ENCODE assay signal across 30 cellular contexts in the genomic region with DNA sequence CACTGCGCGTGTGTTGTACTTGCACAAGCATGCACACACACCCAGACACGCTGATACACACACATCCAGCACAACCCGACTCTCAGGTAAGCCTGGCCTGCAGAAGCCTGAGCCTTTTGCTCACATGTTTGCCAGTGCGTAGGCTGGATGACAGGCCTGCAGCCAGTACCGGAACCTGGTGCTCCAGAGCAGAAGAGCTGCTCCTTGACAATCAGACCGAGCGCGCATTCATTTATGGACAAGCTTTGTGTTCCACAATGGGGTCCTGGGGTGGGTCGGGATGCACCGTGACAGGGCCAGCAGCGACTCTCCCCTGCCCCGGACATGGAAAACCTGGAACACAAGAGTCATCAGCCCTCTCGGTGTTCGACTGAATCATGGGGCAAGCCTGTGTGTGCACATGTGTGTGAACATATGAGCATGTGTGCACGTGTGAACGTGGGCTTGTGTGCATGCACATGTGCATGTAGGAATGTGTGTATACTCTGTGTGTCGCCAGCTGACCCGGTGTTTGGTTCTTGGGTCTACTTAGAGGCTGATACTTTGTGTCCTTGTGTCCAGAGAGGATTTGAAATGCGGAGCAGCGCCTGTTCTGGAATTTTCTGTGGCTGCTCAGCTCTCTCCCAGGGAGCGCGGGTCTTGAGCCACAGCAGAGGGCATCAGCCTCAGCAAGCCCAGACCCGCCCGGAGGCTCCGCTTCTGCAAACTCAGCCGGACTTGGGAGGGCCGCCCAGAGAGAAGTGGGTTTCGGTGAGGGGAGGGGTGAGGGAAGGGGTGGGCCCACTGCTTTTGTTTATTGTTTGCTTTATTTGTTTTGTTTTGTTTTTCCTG. TPM values are rescaled to one million over a fixed set of nuclear protein-coding genes. Genes with fewer than 3 reads are reported as not detected.
DNase-seq lines count a peak whose midpoint lies in the region; ATAC-seq and TF ChIP-seq lines count a peak whose summit lies in the region.
"Had no signal": no experiment of that assay in that cellular context is flagged by ENCODE, and none has a peak within 500 bp of the region (broad histone marks: within the 10 kb centered on the region; RNA-seq: fewer than 3 reads in every experiment).

No MANE protein-coding gene starts in this region.

- CTCF ChIA-PET in WTC11 (lab: Charles Lee) = interaction anchor here (1.4 kb wide), 1 partner anchor 24 kb away, joined by 3 read pairs; no protein-coding TSS in a partner anchor

- POLR2A ChIA-PET in WTC11 (lab: Charles Lee) = interaction anchor here (0.6 kb wide), 1 partner anchor 28 kb away, joined by 3 read pairs; no protein-coding TSS in a partner anchor

- H2AFZ ChIP-seq in smooth muscle cell (ENCODE audit: low read depth) = no peak overlapping the region
- H2AFZ ChIP-seq in osteoblast (ENCODE audit: low read length) = no peak overlapping the region

- H3K9ac ChIP-seq in iPS-20b (ENCODE audit: low read depth, low read length) = no peak overlapping the region
- H3K9ac ChIP-seq in smooth muscle cell (ENCODE audit: low read depth) = no peak overlapping the region

- 80% methylated on average over 29 of the region's 29 CpGs for WGBS in smooth muscle cell (ENCODE audit: low lambda C conversion rate)
- WGBS in prostate gland = 61% methylated on average over 29 of the region's 29 CpGs

- H3K9me3 Mint-ChIP-seq in WTC11 = no peaks in the 10 kb centered on the region
- H3K9me3 Mint-ChIP-seq: activated CD4-positive, alpha-beta memory T cell treated with anti-CD3 and anti-CD28 coated beads, Interleukin-2, amount 10 ng/mL, durations not matched to agents 7 days and 5 days; activated T-helper 1 cell treated with anti-CD3 and anti-CD28 coated beads, Interleukin-12 subunit alpha, Interleukin-12 subunit beta, Interleukin-2, Interleukin-4 antibody, amounts not matched to agents 30 ng/mL and 10 ng/mL and 1 ng/mL, durations not matched to agents 14 hours and 24 hours and 36 hours; T-helper 2 cell treated with Interferon-gamma antibody and Interleukin-4, amounts not matched to agents 5 μg/mL and 100 μg/mL, for 36 hours had no signal

- peaks cover 90% of the 10 kb centered on the region for H3K27me3 ChIP-seq in iPS-20b (ENCODE audit: insufficient read depth, low read length)
- peaks cover 78% of the 10 kb centered on the region for H3K27me3 ChIP-seq in smooth muscle cell (ENCODE audit: low read depth)
- H3K27me3 ChIP-seq in prostate gland (replicated peaks; ENCODE audit: insufficient read depth) = peaks cover 25% of the 10 kb centered on the region
- peaks cover 34% of the 10 kb centered on the region for H3K27me3 ChIP-seq in osteoblast (ENCODE audit: insufficient read depth, low read length)

- intact Hi-C loops in prostate gland (cut with DNase I) = no loop called here

- no peaks in the 10 kb centered on the region for H3K79me2 ChIP-seq in smooth muscle cell (ENCODE audit: low read depth)
- H3K79me2 ChIP-seq in osteoblast (ENCODE audit: insufficient read depth, low read length) = no peaks in the 10 kb centered on the region

- no peak overlapping the region; the same call in 1 of the 2 replicates for H3K27ac Mint-ChIP-seq in WTC11
- H3K27ac Mint-ChIP-seq: activated CD4-positive, alpha-beta memory T cell treated with anti-CD3 and anti-CD28 coated beads, Interleukin-2, amount 10 ng/mL, durations not matched to agents 7 days and 5 days; activated T-helper 1 cell treated with anti-CD3 and anti-CD28 coated beads, Interleukin-12 subunit alpha, Interleukin-12 subunit beta, Interleukin-2, Interleukin-4 antibody, amounts not matched to agents 30 ng/mL and 10 ng/mL and 1 ng/mL, durations not matched to agents 14 hours and 24 hours and 36 hours; T-helper 2 cell treated with Interferon-gamma antibody and Interleukin-4, amounts not matched to agents 5 μg/mL and 100 μg/mL, for 36 hours had no signal

- H3K4me1 Mint-ChIP-seq in WTC11 = peaks cover 24% of the 10 kb centered on the region
- H3K4me1 Mint-ChIP-seq: activated CD4-positive, alpha-beta memory T cell treated with anti-CD3 and anti-CD28 coated beads, Interleukin-2, amount 10 ng/mL, durations not matched to agents 7 days and 5 days; CD14-positive monocyte had no signal

- H4K20me1 ChIP-seq in smooth muscle cell (ENCODE audit: low read depth) = no peaks in the 10 kb centered on the region
- no peaks in the 10 kb centered on the region for H4K20me1 ChIP-seq in osteoblast (ENCODE audit: insufficient read depth, low read length)

- H3K27me3 Mint-ChIP-seq in WTC11 (ENCODE audit: low read depth) = peaks cover 74% of the 10 kb centered on the region

- H3K4me1 ChIP-seq in iPS-20b (ENCODE audit: insufficient read depth, low read length) (peaks cover 7% of the 10 kb centered on the region; the same call in 1 of the 2 replicates), smooth muscle cell (ENCODE audit: low read depth) (peaks cover 12% of the 10 kb centered on the region), prostate gland (replicated peaks) (no peaks in the 10 kb centered on the region), osteoblast (ENCODE audit: insufficient read depth, low read length) (no peaks in the 10 kb centered on the region)
- H3K4me1 ChIP-seq: Caco-2, heart right ventricle, sigmoid colon had no signal

- H3K4me3 ChIP-seq in iPS-20b (ENCODE audit: low read length) = peak overlapping the region; percentile 68; the same call in 1 of the 2 replicates
- peak overlapping the region; percentile 31 for H3K4me3 ChIP-seq in smooth muscle cell
- H3K4me3 ChIP-seq in prostate gland = no peak overlapping the region
- H3K4me3 ChIP-seq in osteoblast (ENCODE audit: insufficient read depth, low read length) = no peak overlapping the region
- H3K4me3 ChIP-seq: heart right ventricle, left ventricle myocardium inferior, sigmoid colon, tibial nerve had no signal

- H3K27ac ChIP-seq in iPS-20b (ENCODE audit: low read length) (no peak overlapping the region), smooth muscle cell (ENCODE audit: low read depth) (no peak overlapping the region), prostate gland (no peak overlapping the region), osteoblast (ENCODE audit: low read depth, low read length) (no peak overlapping the region)
- H3K27ac ChIP-seq: dorsolateral prefrontal cortex, heart right ventricle, left ventricle myocardium inferior, neutrophil, sigmoid colon, tibial nerve had no signal

- no peaks in the 10 kb centered on the region for H3F3A ChIP-seq in smooth muscle cell (ENCODE audit: low read depth)

- H3K4me3 Mint-ChIP-seq in WTC11 = peak overlapping the region; percentile 67
- H3K4me3 Mint-ChIP-seq: activated CD4-positive, alpha-beta memory T cell treated with anti-CD3 and anti-CD28 coated beads, Interleukin-2, amount 10 ng/mL, durations not matched to agents 7 days and 5 days; activated T-helper 1 cell treated with anti-CD3 and anti-CD28 coated beads, Interleukin-12 subunit alpha, Interleukin-12 subunit beta, Interleukin-2, Interleukin-4 antibody, amounts not matched to agents 30 ng/mL and 10 ng/mL and 1 ng/mL, durations not matched to agents 14 hours and 24 hours and 36 hours; T-helper 2 cell treated with Interferon-gamma antibody and Interleukin-4, amounts not matched to agents 5 μg/mL and 100 μg/mL, for 36 hours had no signal

- no peak for TF ChIP-seq POLR2A in prostate gland (IDR thresholded peaks at IDR 0.05)

- TF ChIP-seq CTCF in WTC11 (IDR thresholded peaks at IDR 0.05) (no peak), smooth muscle cell (IDR thresholded peaks at IDR 0.05; ENCODE audit: borderline replicate concordance, insufficient read depth, poor library complexity, severe bottlenecking) (no peak), prostate gland (IDR thresholded peaks at IDR 0.05) (no peak), osteoblast (IDR thresholded peaks at IDR 0.05; ENCODE audit: extremely low read depth, low read depth, low read length) (no peak)

- DNase-seq in NCI-H1417 (lab: John Stamatoyannopoulos, UW) (peak in 2 of 3 experiments; percentile 48 to 65), NCI-H1417 treated with DMSO at 0.1 percent for 48 hours (lab: John Stamatoyannopoulos, UW) (no peak), WTC11 (ENCODE audit: low spot score) (no peak), smooth muscle cell (lab: John Stamatoyannopoulos, UW; ENCODE audit: unreplicated experiment) (no peak), prostate gland (ENCODE audit: low spot score) (no peak), ACHN (no peak), osteoblast (ENCODE audit: insufficient read length, low spot score, missing footprints) (no peak)
- DNase-seq: 8988T; activated CD4-positive, alpha-beta memory T cell treated with anti-CD3 and anti-CD28 coated beads, Interleukin-2, amount 10 ng/mL, durations not matched to agents 7 days and 5 days; activated CD8-positive, alpha-beta memory T cell treated with anti-CD3 and anti-CD28 coated beads, Interleukin-2, amount 50 U/mL, for 48 hours; activated naive CD4-positive, alpha-beta T cell treated with Interleukin-2 at 50 U/mL for 16 hours; Caco-2; dorsolateral prefrontal cortex; GDM1; heart right ventricle; Karpas-422; left ventricle myocardium inferior; mesendoderm; NCI-H2081 treated with DMSO at 0.1 percent for 48 hours; sigmoid colon; stimulated activated CD4-positive, alpha-beta T cell treated with anti-CD3 and anti-CD28 coated beads, Interleukin-4, amount 100 ng/mL, for 24 hours had no signal

- H3K4me2 ChIP-seq in smooth muscle cell (peak overlapping the region; percentile 84), osteoblast (ENCODE audit: insufficient read depth, low read length) (no peak overlapping the region)

- no peaks in the 10 kb centered on the region for H3K36me3 Mint-ChIP-seq in WTC11
- H3K36me3 Mint-ChIP-seq: CD14-positive monocyte had no signal

- H3K9me3 ChIP-seq in iPS-20b (ENCODE audit: insufficient read depth, low read depth, low read length) (no peaks in the 10 kb centered on the region), smooth muscle cell (replicated peaks; ENCODE audit: low read depth) (no peaks in the 10 kb centered on the region), prostate gland (no peaks in the 10 kb centered on the region), osteoblast (ENCODE audit: low read depth, low read length) (no peaks in the 10 kb centered on the region)
- H3K9me3 ChIP-seq: Caco-2, heart right ventricle, left ventricle myocardium inferior, neutrophil, sigmoid colon had no signal

- ATAC-seq in WTC11 = peak; percentile 46
- ATAC-seq: heart right ventricle had no signal

- H3K36me3 ChIP-seq in iPS-20b (ENCODE audit: insufficient read depth, low read depth, low read length) (no peaks in the 10 kb centered on the region), smooth muscle cell (ENCODE audit: low read depth) (no peaks in the 10 kb centered on the region), prostate gland (no peaks in the 10 kb centered on the region), osteoblast (ENCODE audit: insufficient read depth, low read length) (no peaks in the 10 kb centered on the region)
- H3K36me3 ChIP-seq: heart right ventricle, left ventricle myocardium inferior, neutrophil, sigmoid colon, tibial nerve had no signal

- in situ Hi-C loops in ACHN (cut with HindIII; ENCODE audit: low pct_ligation_motif_present, low pct_unique_long_range_greater_than_20kb, low sequenced_read_pairs) = no loop called here

RNA-seq across cellular contexts. Expression of gene IRX4, which starts 32.2 kb away (rescaled TPM):
- total RNA-seq in WTC11 (2021) (7.0 to 9.0 TPM (median 7.6 TPM) in 3 replicates), smooth muscle cell (0.18 TPM in 1 of 2 replicates, not detected in the other), prostate gland (10 to 100 TPM in 1 of 2 donors, 1 to 10 TPM in 1; 1.8 to 30.0 TPM), osteoblast (not detected in 2 replicates)
- polyA plus RNA-seq in smooth muscle cell = 0.40 TPM in 1 of 2 replicates, not detected in the other
- total RNA-seq: activated CD4-positive, alpha-beta memory T cell treated with anti-CD3 and anti-CD28 coated beads, Interleukin-2, amount 10 ng/mL, durations not matched to agents 7 days and 5 days; activated T-helper 1 cell treated with anti-CD3 and anti-CD28 coated beads, Interleukin-12 subunit alpha, Interleukin-12 subunit beta, Interleukin-2, Interleukin-4 antibody, amounts not matched to agents 30 ng/mL and 10 ng/mL and 1 ng/mL, durations not matched to agents 14 hours and 24 hours and 36 hours; Caco-2; dorsolateral prefrontal cortex; frontal cortex; myocyte; posterior vena cava; sigmoid colon; tibial nerve had no signal
- polyA plus RNA-seq: CD14-positive monocyte had no signal

RNA-seq across cellular contexts. Expression of gene NDUFS6, which starts 49.3 kb away (rescaled TPM):
- total RNA-seq in WTC11 (2021) = 75.8 to 84.3 TPM (median 77.4 TPM) in 3 replicates
- 37.7 and 50.8 TPM in 2 replicates for total RNA-seq in smooth muscle cell
- polyA plus RNA-seq in smooth muscle cell = 146 and 153 TPM in 2 replicates
- 10 to 100 TPM; 27.8 to 70.2 TPM for total RNA-seq in prostate gland
- 19.2 and 23.9 TPM in 2 replicates for total RNA-seq in osteoblast

RNA-seq across cellular contexts. Expression of gene MRPL36, which starts 50.9 kb away (rescaled TPM):
- total RNA-seq in WTC11 (2021) (52.8 to 61.2 TPM (median 55.9 TPM) in 3 replicates), smooth muscle cell (42.9 and 51.0 TPM in 2 replicates), prostate gland (10 to 100 TPM; 47.9 to 66.3 TPM), osteoblast (35.1 and 35.7 TPM in 2 replicates)
- polyA plus RNA-seq in smooth muscle cell = 110 and 126 TPM in 2 replicates

Comparison
In these comparisons a context has a peak if more than half of its experiments do, and no peak if none do; other contexts are left out.
1. DNase-seq: peak in NCI-H1417 (2 of 3); none in NCI-H1417 treated with DMSO at 0.1 percent for 48 hours (single experiment), WTC11 (single experiment), smooth muscle cell (single experiment), prostate gland (single experiment), ACHN (single experiment) and osteoblast (single experiment).
2. H3K4me3 ChIP-seq: peak in iPS-20b (single experiment) and smooth muscle cell (single experiment); none in prostate gland (0 of 2) and osteoblast (single experiment).